14 cellular contexts compared by ENCODE assay signal in genomic region chr16:4702466-4702808, GRCh38. TPM values are rescaled to one million over a fixed set of nuclear protein-coding genes. Genes with fewer than 3 reads are reported as not detected.
"Had no signal": no experiment of that assay in that cellular context is flagged by ENCODE, and none has a peak within 500 bp of the region (broad histone marks: within the 10 kb centered on the region; RNA-seq: fewer than 3 reads in every experiment).

No MANE protein-coding gene starts in this region.

- DNase-seq: activated CD8-positive, alpha-beta memory T cell treated with anti-CD3 and anti-CD28 coated beads, Interleukin-2, amount 50 U/mL, for 48 hours; activated CD8-positive, alpha-beta T cell treated with anti-CD3 and anti-CD28 coated beads for 36 hours; amniotic stem cell; body of pancreas; dorsolateral prefrontal cortex; glutamatergic neuron; T-helper 9 cell; thyroid gland had no signal

- H3K27ac Mint-ChIP-seq: activated CD8-positive, alpha-beta T cell treated with anti-CD3 and anti-CD28 coated beads for 36 hours; activated naive CD4-positive, alpha-beta T cell treated with anti-CD3 and anti-CD28 coated beads, Interleukin-2, amount 50 U/mL, for 24 hours; memory B cell had no signal

- H3K27me3 ChIP-seq: body of pancreas, dorsolateral prefrontal cortex, left lung, thyroid gland, vagina had no signal

- H3K4me1 Mint-ChIP-seq: activated naive CD4-positive, alpha-beta T cell treated with anti-CD3 and anti-CD28 coated beads, Interleukin-2, amount 50 U/mL, for 24 hours; memory B cell; neural crest cell had no signal

- H3K27me3 Mint-ChIP-seq: activated CD8-positive, alpha-beta T cell treated with anti-CD3 and anti-CD28 coated beads for 36 hours; activated naive CD4-positive, alpha-beta T cell treated with anti-CD3 and anti-CD28 coated beads, Interleukin-2, amount 50 U/mL, for 24 hours; memory B cell had no signal

- H3K4me3 Mint-ChIP-seq: activated CD8-positive, alpha-beta T cell treated with anti-CD3 and anti-CD28 coated beads for 36 hours; activated naive CD4-positive, alpha-beta T cell treated with anti-CD3 and anti-CD28 coated beads, Interleukin-2, amount 50 U/mL, for 24 hours; memory B cell; neural crest cell had no signal

- H3K4me3 ChIP-seq: body of pancreas, dorsolateral prefrontal cortex, left lung, skin epidermis, thyroid gland, vagina had no signal

- H3K9me3 ChIP-seq: body of pancreas, left lung, thyroid gland, vagina had no signal

- H3K4me1 ChIP-seq: body of pancreas, left lung, thyroid gland, vagina had no signal

- H3K27ac ChIP-seq: left lung, thyroid gland, vagina had no signal

- ATAC-seq: activated CD8-positive, alpha-beta T cell treated with anti-CD3 and anti-CD28 coated beads for 36 hours; body of pancreas; left lung had no signal

- H3K9me3 Mint-ChIP-seq: activated CD8-positive, alpha-beta T cell treated with anti-CD3 and anti-CD28 coated beads for 36 hours; activated naive CD4-positive, alpha-beta T cell treated with anti-CD3 and anti-CD28 coated beads, Interleukin-2, amount 50 U/mL, for 24 hours; memory B cell; neural crest cell had no signal

RNA-seq across cellular contexts. Expression of gene DNAAF8, which starts 31.9 kb away (rescaled TPM):
- total RNA-seq: vagina had no signal
